ENCODE assay signal across 2 cellular contexts in genomic region chrX:1490723-1491122, GRCh38. TPM values are rescaled to one million over a fixed set of nuclear protein-coding genes. Genes with fewer than 3 reads are reported as not detected.
"Had no signal": no experiment of that assay in that cellular context is flagged by ENCODE, and none has a peak within 500 bp of the region (broad histone marks: within the 10 kb centered on the region; RNA-seq: fewer than 3 reads in every experiment).

No MANE protein-coding gene starts in this region.

RNA-seq across cellular contexts. Expression of gene P2RY8, which starts 46.3 kb away (rescaled TPM):
- total RNA-seq: MCF 10A, NCI-H460 had no signal
